In the genomic region with DNA sequence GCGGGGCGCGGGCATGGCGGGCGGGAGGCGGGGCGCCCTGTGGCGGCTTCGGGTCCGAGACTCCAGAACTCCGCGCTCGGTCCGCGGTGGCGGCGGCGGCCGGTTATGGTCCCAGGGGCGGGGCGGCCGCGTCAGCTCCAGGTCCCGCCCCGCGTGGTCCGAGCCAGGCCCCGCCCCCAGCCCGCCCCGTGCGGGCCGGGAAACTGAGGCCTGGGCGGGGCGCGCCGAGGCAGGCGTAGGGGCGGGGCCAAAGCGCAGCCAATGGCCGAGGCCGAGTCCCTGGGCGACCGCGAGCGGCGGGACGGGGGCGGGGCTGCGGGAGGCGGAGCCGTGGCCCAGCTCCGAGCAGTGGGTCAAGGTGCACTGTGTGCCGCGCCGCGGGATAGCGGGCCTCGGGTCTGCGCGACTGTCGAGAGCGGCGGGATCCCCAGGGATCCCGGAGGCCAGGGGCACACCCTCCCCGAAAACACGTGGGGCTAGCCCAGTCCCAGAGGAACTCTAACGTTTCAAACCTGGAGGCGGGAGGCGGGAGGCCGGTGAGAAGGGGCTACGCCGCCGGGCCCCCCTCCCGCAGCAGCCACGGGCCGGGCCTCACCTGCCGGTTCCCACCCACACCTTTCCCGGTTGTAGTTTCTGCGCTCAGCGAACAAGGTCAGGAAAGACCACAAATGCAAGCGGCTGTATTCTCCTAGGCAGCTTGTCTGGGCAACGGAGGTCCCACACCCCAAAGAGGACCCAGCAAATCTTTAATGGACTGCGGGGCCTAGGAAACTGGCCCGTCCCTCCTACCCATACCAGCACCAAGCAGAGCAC, we compare ENCODE assay signal across 8 cellular contexts. TPM values are rescaled to one million over a fixed set of nuclear protein-coding genes. Genes with fewer than 3 reads are reported as not detected.
DNase-seq lines count a peak whose midpoint lies in the region; TF ChIP-seq lines count a peak whose summit lies in the region.

Gene SLC25A1 (minus strand): TSS at position 78 of the 813 bp plus-strand sequence. CDS start 63 bp downstream, at position 15.

- peak within 1 kb of the TSS; percentile 89 for H3K4me3 Mint-ChIP-seq in neural crest cell

- H3K36me3 ChIP-seq in GM23248 (ENCODE audit: low read depth): no peaks in the 10 kb centered on the region
- peaks cover 0 to 4% (median 2%) of the 10 kb centered on the region in 4 donors for H3K36me3 ChIP-seq in stomach

- H3K9me3 ChIP-seq in GM23248 (ENCODE audit: low read depth) (no peaks in the 10 kb centered on the region), stomach (no peaks in the 10 kb centered on the region)

- H3K9ac ChIP-seq in GM23248: peak within 1 kb of the TSS; percentile 79

- H3K9me3 Mint-ChIP-seq in neural crest cell: no peaks in the 10 kb centered on the region

- TF ChIP-seq EP300 in stomach (IDR thresholded peaks at IDR 0.05): no peak

- peak within 1 kb of the TSS; percentile 76 for H3K4me2 ChIP-seq in GM23248 (ENCODE audit: unreplicated experiment)

- peaks cover 12% of the 10 kb centered on the region for H3K4me1 ChIP-seq in GM23248 (ENCODE audit: insufficient read depth)
- peaks cover 40 to 53% (median 49%) of the 10 kb centered on the region in 4 donors for H3K4me1 ChIP-seq in stomach

- H3K27ac Mint-ChIP-seq in neural crest cell (ENCODE audit: unreplicated experiment): no peak within 1 kb of the TSS

- no peaks in the 10 kb centered on the region for H4K20me1 ChIP-seq in GM23248 (ENCODE audit: insufficient read depth)

- no peaks in the 10 kb centered on the region for H3K27me3 ChIP-seq in GM23248 (replicated peaks; ENCODE audit: insufficient read depth)
- H3K27me3 ChIP-seq in stomach: no peaks in the 10 kb centered on the region

- peak within 1 kb of the TSS; percentile 78 for H2AFZ ChIP-seq in GM23248

- peaks cover 3% of the 10 kb centered on the region for H3K27me3 Mint-ChIP-seq in neural crest cell (ENCODE audit: low read depth)

- DNase-seq in Daoy (ENCODE audit: low read depth) (peak; percentile 92), GM23248 (peak; percentile 94), Kasumi-1 (lab: John Stamatoyannopoulos, UW) (peak; percentile 64 to 66), SHP77 treated with DMSO at 0.1 percent for 48 hours (lab: John Stamatoyannopoulos, UW) (peak; percentile 42), activated gamma-delta T cell treated with Interleukin-2 at 50 U/mL for 16 hours (peak; percentile 65), foreskin fibroblast (peak; percentile 89 to 97), neural crest cell (ENCODE audit: low read depth, low spot score) (peak; percentile 86), stomach (peak; percentile 97)

- H3K4me3 ChIP-seq in GM23248 (peak within 1 kb of the TSS; percentile 78), foreskin fibroblast (ENCODE audit: low read depth in 1 of 2, low read length in 2 of 2) (peak within 1 kb of the TSS; percentile 58 to 64), stomach (peak within 1 kb of the TSS; percentile 91 to 96 (median 94))

- in situ Hi-C loops in GM23248 (cut with MboI): no loop called here

- H3K9me2 ChIP-seq in GM23248 (ENCODE audit: insufficient read depth): no peaks in the 10 kb centered on the region

- no peak for TF ChIP-seq POLR2A in stomach (IDR thresholded peaks at IDR 0.05)

- H3K27ac ChIP-seq in GM23248 (peak within 1 kb of the TSS; percentile 31), stomach (peak within 1 kb of the TSS; percentile 92 to 98 (median 94))

- intact Hi-C loops in stomach (cut with DNase I; ENCODE audit: low total_unique reads): no loop called here

- no peak for TF ChIP-seq CTCF in foreskin fibroblast (IDR thresholded peaks at IDR 0.05; ENCODE audit: low read depth, low read length)
- TF ChIP-seq CTCF in neural crest cell (conservative IDR thresholded peaks at IDR 0.05): no peak
- TF ChIP-seq CTCF in stomach (IDR thresholded peaks at IDR 0.05): no peak

- H3F3A ChIP-seq in GM23248 (ENCODE audit: insufficient read depth): no peaks in the 10 kb centered on the region

- WGBS in GM23248 (ENCODE audit: low coverage in 1 of 2, low lambda C conversion rate in 2 of 2, missing lambda C conversion rate in 2 of 2), 2 experiments: 3 to 5% methylated on average over 26 to 60 of the region's 84 CpGs
- 0 to 2% (median 1%) methylated on average over 8 to 84 of the region's 84 CpGs for WGBS in stomach, 5 donors

- peaks cover 21% of the 10 kb centered on the region for H3K79me2 ChIP-seq in GM23248 (ENCODE audit: insufficient read depth)

- H3K4me1 Mint-ChIP-seq in neural crest cell: peaks cover 16% of the 10 kb centered on the region

- H3K36me3 Mint-ChIP-seq in neural crest cell (ENCODE audit: low read depth): no peaks in the 10 kb centered on the region

RNA-seq across cellular contexts. Expression of gene SLC25A1, which starts in this region (rescaled TPM):
- 53.4 and 57.9 TPM in 2 replicates for total RNA-seq in Daoy (2014; rRNA removed; shearing (Covaris generic))
- total RNA-seq in GM23248 (2014; rRNA removed; shearing (Covaris generic)): 89.9 and 99.5 TPM in 2 replicates
- 113 and 115 TPM in 2 replicates for polyA plus RNA-seq in GM23248 (2016; fragmentation: Nextera tagmentation; extraction: Ambion mirVana)
- 172 and 173 TPM in 2 replicates for total RNA-seq in neural crest cell
- total RNA-seq in stomach: 100 to 1,000 TPM in 2 of 5 donors, 10 to 100 TPM in 2, 1 to 10 TPM in 1; 1.2 to 165 (median 41.3) TPM
- 10 to 100 TPM; 31.8 to 69.1 (median 67.2) TPM for polyA plus RNA-seq in stomach

Comparison
In these comparisons a context has a peak if more than half of its experiments do, and no peak if none do; other contexts are left out.
1. Peak in every context shown above with its lines: DNase-seq, H3K4me3 ChIP-seq and H3K27ac ChIP-seq.
2. DNase-seq: peak in every context shown above with its lines; median percentile 97 in stomach; 94 in GM23248; 93 in foreskin fibroblast; 92 in Daoy; 86 in neural crest cell; 65 in Kasumi-1; 65 in activated gamma-delta T cell treated with Interleukin-2 at 50 U/mL for 16 hours; 42 in SHP77 treated with DMSO at 0.1 percent for 48 hours.